ENCODE assay signal across 27 cellular contexts in the genomic region with DNA sequence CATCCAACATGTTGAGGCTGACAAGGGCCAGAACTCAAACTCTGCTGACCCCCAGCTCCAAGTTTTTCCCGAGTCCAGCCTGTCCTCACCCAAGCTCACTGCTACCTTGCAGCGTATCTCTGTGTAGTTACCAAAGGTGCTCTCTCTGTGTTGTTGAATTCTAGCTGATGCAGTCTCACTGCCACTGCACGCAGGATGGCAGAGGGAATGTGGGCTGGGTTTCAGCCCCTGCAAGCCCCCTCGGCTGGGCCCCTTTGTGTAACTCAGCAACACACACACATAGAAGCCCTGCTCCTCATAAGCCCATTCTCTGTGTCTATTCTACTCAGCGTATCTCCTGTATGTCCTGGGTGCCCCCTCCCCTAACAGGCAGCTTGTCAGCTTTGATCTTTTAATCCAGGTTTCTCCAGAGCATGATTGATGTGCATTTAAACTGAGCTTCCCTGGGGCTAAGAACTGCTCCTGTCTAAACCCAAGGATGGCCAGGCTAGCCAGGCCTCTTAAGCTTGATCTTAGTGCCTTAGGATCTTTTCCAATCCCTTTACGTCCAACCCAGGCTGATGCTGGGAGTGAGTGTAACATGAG. TPM values are rescaled to one million over a fixed set of nuclear protein-coding genes. Genes with fewer than 3 reads are reported as not detected.
DNase-seq lines count a peak whose midpoint lies in the region; ATAC-seq, FAIRE-seq and TF ChIP-seq lines count a peak whose summit lies in the region.
"Had no signal": no experiment of that assay in that cellular context is flagged by ENCODE, and none has a peak within 500 bp of the region (broad histone marks: within the 10 kb centered on the region; RNA-seq: fewer than 3 reads in every experiment).

No MANE protein-coding gene starts in this region.

- no peak overlapping the region for H3K27ac ChIP-seq in HepG2 (ENCODE audit: extremely low read length, insufficient read depth, low read length)
- H3K27ac ChIP-seq in small intestine (ENCODE audit: low read depth in 1 of 2, low read length in 1 of 2): no peak overlapping the region
- H3K27ac ChIP-seq: HL-60 had no signal

- H3K4me3 ChIP-seq in HepG2 (replicated peaks in 1 of 3; ENCODE audit: insufficient read depth in 1 of 3, low read depth in 2 of 3, low read length in 3 of 3) (no peak overlapping the region), small intestine (ENCODE audit: low read depth in 1 of 2, low read length in 2 of 2) (no peak overlapping the region)
- H3K4me3 ChIP-seq: GM23338 had no signal

- H3K27me3 Mint-ChIP-seq in brain: peaks cover 4% of the 10 kb centered on the region
- H3K27me3 Mint-ChIP-seq in stimulated activated memory B cell treated with anti-CD40 and anti-IgM and Interleukin-4, amounts not matched to agents 10 μg/mL and 1 μg/mL and 100 μg/mL, for 72 hours: peaks cover 10% of the 10 kb centered on the region

- no peak overlapping the region for H3K4me2 ChIP-seq in HepG2 (ENCODE audit: low read depth, low read length)
- H3K4me2 ChIP-seq: GM23338 had no signal

- H3K36me3 Mint-ChIP-seq in brain: peaks cover 46% of the 10 kb centered on the region
- no peaks in the 10 kb centered on the region for H3K36me3 Mint-ChIP-seq in stimulated activated memory B cell treated with anti-CD40 and anti-IgM and Interleukin-4, amounts not matched to agents 10 μg/mL and 1 μg/mL and 100 μg/mL, for 72 hours

- intact Hi-C loops in HepG2 (cut with micrococcal nuclease; ENCODE audit: unreplicated experiment): no loop called here

- WGBS in HepG2 (ENCODE audit: low lambda C conversion rate): 20% methylated on average over 4 of the region's 6 CpGs
- WGBS in small intestine, 3 donors: 44 to 46% (median 45%) methylated on average over 6 of the region's 6 CpGs

- FAIRE-seq in HepG2 (lab: Jason Lieb, UNC): no peak
- no peak for FAIRE-seq in small intestine (lab: Jason Lieb, UNC)
- FAIRE-seq: GM12891, RCC 7860 had no signal

- H3K4me3 Mint-ChIP-seq in brain: no peak overlapping the region
- H3K4me3 Mint-ChIP-seq in stimulated activated memory B cell treated with anti-CD40 and anti-IgM and Interleukin-4, amounts not matched to agents 10 μg/mL and 1 μg/mL and 100 μg/mL, for 72 hours: no peak overlapping the region
- H3K4me3 Mint-ChIP-seq: GM23338 had no signal

- H4K20me1 ChIP-seq in HepG2 (ENCODE audit: insufficient read depth, low read length): no peaks in the 10 kb centered on the region

- no peaks in the 10 kb centered on the region for H3K4me1 ChIP-seq in HepG2 (ENCODE audit: insufficient read depth, low read length)
- no peaks in the 10 kb centered on the region for H3K4me1 ChIP-seq in small intestine (ENCODE audit: control insufficient read depth in 2 of 2, insufficient read depth in 1 of 2, low read depth in 1 of 2, low read length in 1 of 2)

- peaks cover 0 to 22% (median 12%) of the 10 kb centered on the region in 5 experiments for H3K9me3 Mint-ChIP-seq in brain
- peaks cover 3% of the 10 kb centered on the region for H3K9me3 Mint-ChIP-seq in stimulated activated memory B cell treated with anti-CD40 and anti-IgM and Interleukin-4, amounts not matched to agents 10 μg/mL and 1 μg/mL and 100 μg/mL, for 72 hours
- H3K9me3 Mint-ChIP-seq: GM23338 had no signal

- no peak for TF ChIP-seq CTCF in brain (conservative IDR thresholded peaks at IDR 0.05)
- TF ChIP-seq CTCF in HepG2 (CRISPR knock-in tag; IDR thresholded peaks at IDR 0.05): no peak

- TF ChIP-seq RAD21 in HepG2 (CRISPR knock-in tag; IDR thresholded peaks at IDR 0.05): no peak

- H2AFZ ChIP-seq in HepG2 (ENCODE audit: low read length): no peak overlapping the region
- H2AFZ ChIP-seq: GM23338 had no signal

- in situ Hi-C loops in HepG2 (cut with HindIII; ENCODE audit: extremely low pct_ligation_motif_present, low pct_unique_long_range_greater_than_20kb): loop anchor here (25.0 kb wide), 1 partner anchor 388 kb away; no protein-coding TSS in a partner anchor

- ATAC-seq in stimulated activated memory B cell treated with anti-CD40 and anti-IgM and Interleukin-4, amounts not matched to agents 10 μg/mL and 1 μg/mL and 100 μg/mL, for 72 hours: peak; percentile 12
- ATAC-seq in HepG2: no peak
- ATAC-seq: GM23338 had no signal

- peak; percentile 29 for DNase-seq in NCI-H2227 (lab: John Stamatoyannopoulos, UW; ENCODE audit: unreplicated experiment)
- no peak for DNase-seq in NCI-H2227 treated with DMSO at 0.1 percent for 48 hours (lab: John Stamatoyannopoulos, UW)
- peak; percentile 11 for DNase-seq in left kidney (ENCODE audit: low read depth, low spot score)
- no peak for DNase-seq in HepG2 (ENCODE audit: low spot score)
- DNase-seq in small intestine: no peak
- DNase-seq in DMS 273 (lab: John Stamatoyannopoulos, UW; ENCODE audit: unreplicated experiment): no peak
- DNase-seq: 8988T, ACHN, DMS 273 treated with DMSO at 0.1 percent for 48 hours, DMS79, EL, GF-D8, HCEC 1CT, NCI-H1048, NCI-H1417 treated with DMSO at 0.1 percent for 48 hours, NCI-H1694 treated with DMSO at 0.1 percent for 48 hours, NCI-H2081, NCI-H345, NCI-H510A treated with DMSO at 0.1 percent for 48 hours, SIG-M5 had no signal

- H3K27ac Mint-ChIP-seq in brain: peak overlapping the region in 3 of 5 experiments; percentile 8 to 79 (median 26)
- no peak overlapping the region for H3K27ac Mint-ChIP-seq in stimulated activated memory B cell treated with anti-CD40 and anti-IgM and Interleukin-4, amounts not matched to agents 10 μg/mL and 1 μg/mL and 100 μg/mL, for 72 hours
- H3K27ac Mint-ChIP-seq: GM23338 had no signal

- TF ChIP-seq EP300 in HepG2 (IDR thresholded peaks at IDR 0.05; ENCODE audit: low read depth in 2 of 2, low read length in 2 of 2) (no peak), HepG2 (CRISPR knock-in tag; IDR thresholded peaks at IDR 0.05; ENCODE audit: borderline replicate concordance) (no peak)

- H3K9me3 ChIP-seq in HepG2 (ENCODE audit: low read length) (no peaks in the 10 kb centered on the region), small intestine (ENCODE audit: control insufficient read depth, low read depth) (no peaks in the 10 kb centered on the region)

- no peak overlapping the region for H3K9ac ChIP-seq in HepG2 (ENCODE audit: insufficient read depth, low read depth, low read length)

- CTCF ChIA-PET in HepG2 (lab: Yijun Ruan, JAX; ENCODE audit: low intra/inter-chr PET ratio, low total read pairs): no interaction called here

- no peaks in the 10 kb centered on the region; a peak in 1 of 5 replicates for H3K27me3 ChIP-seq in HepG2 (ENCODE audit: control insufficient read depth in 1 of 2, insufficient read depth in 2 of 2, low read length in 2 of 2)
- H3K27me3 ChIP-seq in small intestine (ENCODE audit: control insufficient read depth in 2 of 2, insufficient read depth in 2 of 2, low read length in 2 of 2): no peaks in the 10 kb centered on the region

- H3K36me3 ChIP-seq in HepG2 (replicated peaks in 1 of 2; ENCODE audit: control insufficient read depth in 1 of 2, insufficient read depth in 2 of 2, low read length in 2 of 2) (no peaks in the 10 kb centered on the region), small intestine (ENCODE audit: control insufficient read depth in 2 of 2, insufficient read depth in 2 of 2, low read length in 2 of 2) (no peaks in the 10 kb centered on the region)

- H3K79me2 ChIP-seq in HepG2 (ENCODE audit: insufficient read depth, low read length): no peaks in the 10 kb centered on the region

- H3K4me1 Mint-ChIP-seq in brain: peaks cover 31% of the 10 kb centered on the region
- no peaks in the 10 kb centered on the region for H3K4me1 Mint-ChIP-seq in stimulated activated memory B cell treated with anti-CD40 and anti-IgM and Interleukin-4, amounts not matched to agents 10 μg/mL and 1 μg/mL and 100 μg/mL, for 72 hours

- no peak for TF ChIP-seq POLR2A in HepG2 (IDR thresholded peaks at IDR 0.05; ENCODE audit: insufficient read depth in 1 of 2, low read depth in 2 of 2, low read length in 2 of 2)

- no TSS peak for BruUV-seq in HepG2 (replicated peaks; lab: Mats Ljungman, UMichigan)

- POLR2A ChIA-PET in HepG2 (lab: Yijun Ruan, JAX): no interaction called here

TF ChIP-seq in HepG2, 621 proteins besides CTCF, POLR2A, EP300 and RAD21 (continues in another document):
- TF ChIP-seq FOXK1 (CRISPR knock-in tag; IDR thresholded peaks at IDR 0.05; ENCODE audit: borderline replicate concordance, low read depth) (no peak), ZNF747 (CRISPR knock-in tag; IDR thresholded peaks at IDR 0.05; ENCODE audit: borderline replicate concordance) (no peak), LCORL (IDR thresholded peaks at IDR 0.05) (no peak), LCORL (CRISPR knock-in tag; IDR thresholded peaks at IDR 0.05) (no peak), RFX1 (IDR thresholded peaks at IDR 0.05) (no peak), ZFP41 (CRISPR knock-in tag; IDR thresholded peaks at IDR 0.05; ENCODE audit: borderline replicate concordance) (no peak), CC2D1A (CRISPR knock-in tag; IDR thresholded peaks at IDR 0.05) (no peak)

RNA-seq across cellular contexts. Expression of a gene that starts 43.0 kb away (rescaled TPM):
- polyA plus RNA-seq in brain (ENCODE audit: insufficient read depth, low read depth, low replicate concordance) (10.0 TPM), HepG2 (2011; rRNA removed) (not detected in 2 replicates), small intestine (under 1 TPM in 1 of 3 donors, not detected in 2; 0.21 TPM)
- total RNA-seq in HepG2 (2016; rRNA removed; fragmentation: Illumina TruSeq; extraction: Trizol): not detected in 2 replicates
- not detected in 2 replicates for total RNA-seq in HepG2 (2016; cell fraction: cytosol; rRNA removed; fragmentation: Illumina TruSeq; extraction: Trizol; ENCODE audit: low read depth)
- total RNA-seq in HepG2 (2016; cell fraction: insoluble cytoplasmic fraction; rRNA removed; fragmentation: Illumina TruSeq; extraction: Trizol): not detected in 2 replicates
- not detected in 2 replicates for total RNA-seq in HepG2 (2016; cell fraction: membrane; rRNA removed; fragmentation: Illumina TruSeq; extraction: Trizol)
- total RNA-seq in HepG2 (2016; cell fraction: nucleus; rRNA removed; fragmentation: Illumina TruSeq; extraction: Trizol): not detected in 2 replicates
- polyA plus RNA-seq in HepG2 (2011; cell fraction: cytosol; rRNA removed): not detected in 2 replicates
- not detected in 2 replicates for polyA plus RNA-seq in HepG2 (2011; cell fraction: nucleus; rRNA removed)
- not detected in 2 replicates for polyA plus RNA-seq in HepG2 (2012)
- not detected in 2 replicates for polyA plus RNA-seq in HepG2 (2016; cell fraction: cytosol; fragmentation: Illumina TruSeq; extraction: Trizol; ENCODE audit: low read depth)
- polyA plus RNA-seq in HepG2 (2016; cell fraction: insoluble cytoplasmic fraction; fragmentation: Illumina TruSeq; extraction: Trizol; ENCODE audit: low read depth): not detected in 2 replicates
- polyA plus RNA-seq in HepG2 (2016; cell fraction: membrane; fragmentation: Illumina TruSeq; extraction: Trizol; ENCODE audit: low read depth): not detected in 2 replicates
- not detected in 2 replicates for polyA plus RNA-seq in HepG2 (2016; cell fraction: nucleus; fragmentation: Illumina TruSeq; extraction: Trizol; ENCODE audit: insufficient read depth, low read depth)
- polyA minus RNA-seq in HepG2 (2011; rRNA and poly(A)+ RNA removed; ENCODE audit: low replicate concordance): 0.75 TPM in 1 of 2 replicates, not detected in the other
- not detected in 2 replicates for polyA minus RNA-seq in HepG2 (2011; cell fraction: cytosol; rRNA and poly(A)+ RNA removed)
- polyA minus RNA-seq in HepG2 (2011; cell fraction: nucleus; rRNA and poly(A)+ RNA removed): not detected in 2 replicates
- polyA plus RNA-seq: BJ had no signal

Comparison
In these comparisons a context has a peak if more than half of its experiments do, and no peak if none do; other contexts are left out.
1. DNase-seq: peak in NCI-H2227 (single experiment) and left kidney (single experiment); none in NCI-H2227 treated with DMSO at 0.1 percent for 48 hours (single experiment), HepG2 (single experiment), small intestine (single experiment) and DMS 273 (single experiment).